ENCODE assay signal across 8 cellular contexts in genomic region chr15:44726136-44726535, GRCh38. TPM values are rescaled to one million over a fixed set of nuclear protein-coding genes. Genes with fewer than 3 reads are reported as not detected.
DNase-seq lines count a peak whose midpoint lies in the region; FAIRE-seq and TF ChIP-seq lines count a peak whose summit lies in the region.

No MANE protein-coding gene starts in this region.

- H3K27ac ChIP-seq in RWPE1 (peak overlapping the region; percentile 76), endothelial cell of umbilical vein (ENCODE audit: insufficient read depth, low read depth, low read length) (peak overlapping the region; percentile 59), prostate gland (peak overlapping the region; percentile 0 to 29)

- peak overlapping the region; percentile 66 for H3K9ac ChIP-seq in endothelial cell of umbilical vein (replicated peaks; ENCODE audit: extremely low read depth, insufficient read depth, low read length)

- no peak for FAIRE-seq in endothelial cell of umbilical vein (lab: Jason Lieb, UNC)

- POLR2A ChIA-PET in RWPE1 (lab: Yijun Ruan, JAX; ENCODE audit: low non-redundant PET) (interaction anchor here (0.7 to 1.6 kb wide), 2 partner anchors 14 to 60 kb away, joined by 3 to 5 read pairs; no protein-coding TSS in a partner anchor), endothelial cell of umbilical vein (lab: Charles Lee) (interaction anchor here (0.7 to 4.3 kb wide), 3 partner anchors 14 to 428 kb away, joined by 3 to 63 read pairs (median 8); partner anchors contain the start of genes B2M, PATL2 and SPG11)

- H3K9me3 ChIP-seq in endothelial cell of umbilical vein (replicated peaks; ENCODE audit: control insufficient read depth, insufficient read depth, low read length) (no peaks in the 10 kb centered on the region), prostate gland (no peaks in the 10 kb centered on the region)

- 77% methylated on average over 7 of the region's 7 CpGs for WGBS in prostate gland

- H3K4me3 ChIP-seq in GM12865 (ENCODE audit: low read depth, low read length) (peak overlapping the region; percentile 60), endothelial cell of umbilical vein (replicated peaks in 1 of 3; ENCODE audit: insufficient read depth in 1 of 3, low read depth in 1 of 3, low read length in 3 of 3) (no peak overlapping the region), prostate gland (no peak overlapping the region), H7 (ENCODE audit: insufficient read depth, low read depth, low read length) (no peak overlapping the region)

- H4K20me1 ChIP-seq in endothelial cell of umbilical vein (replicated peaks; ENCODE audit: control insufficient read depth, extremely low read depth, insufficient read depth, low read length) = no peaks in the 10 kb centered on the region

- H2AFZ ChIP-seq in endothelial cell of umbilical vein (ENCODE audit: low read depth, low read length) = peak overlapping the region; percentile 51

- peaks cover 32% of the 10 kb centered on the region for H3K4me1 ChIP-seq in endothelial cell of umbilical vein (ENCODE audit: control insufficient read depth, extremely low read depth, insufficient read depth, low read length)
- H3K4me1 ChIP-seq in prostate gland (replicated peaks) = no peaks in the 10 kb centered on the region

- no peak for TF ChIP-seq POLR2A in endothelial cell of umbilical vein (IDR thresholded peaks at IDR 0.05; ENCODE audit: low read depth, low read length)
- TF ChIP-seq POLR2A in prostate gland (IDR thresholded peaks at IDR 0.05) = no peak

- no TSS peak for BruUV-seq in endothelial cell of umbilical vein (replicated peaks; lab: Mats Ljungman, UMichigan)

- dilution Hi-C loops in endothelial cell of umbilical vein (cut with MboI; ENCODE audit: extremely low pct_ligation_motif_present, low sequenced_read_pairs) = loop anchor here (25.0 kb wide), 1 partner anchor 139 kb away; no protein-coding TSS in a partner anchor

- H3K9me1 ChIP-seq in endothelial cell of umbilical vein (replicated peaks; ENCODE audit: control insufficient read depth, extremely low read depth, insufficient read depth, low read length) = no peaks in the 10 kb centered on the region

- peak; percentile 84 for DNase-seq in GM12865 (ENCODE audit: low read depth)
- DNase-seq in RWPE1 (ENCODE audit: low spot score) = no peak
- DNase-seq in endothelial cell of umbilical vein (ENCODE audit: low read depth, low spot score) = peak; percentile 31
- DNase-seq in prostate gland (ENCODE audit: low spot score) = no peak
- DNase-seq in C1 segment of cervical spinal cord (lab: John Stamatoyannopoulos, UW) = no peak
- DNase-seq in GM03348 (ENCODE audit: low spot score) = no peak
- DNase-seq in activated gamma-delta T cell (lab: John Stamatoyannopoulos, UW) = no peak
- DNase-seq in H7 = no peak

- no peaks in the 10 kb centered on the region for H3K27me3 ChIP-seq in endothelial cell of umbilical vein (ENCODE audit: control insufficient read depth in 2 of 2, insufficient read depth in 2 of 2, low read length in 2 of 2)
- H3K27me3 ChIP-seq in prostate gland (replicated peaks; ENCODE audit: insufficient read depth) = no peaks in the 10 kb centered on the region
- no peaks in the 10 kb centered on the region for H3K27me3 ChIP-seq in H7 (ENCODE audit: control insufficient read depth, insufficient read depth, low read length)

- no peak for TF ChIP-seq CTCF in GM12865 (IDR thresholded peaks at IDR 0.05; ENCODE audit: insufficient read depth, low read depth, low read length, missing control alignments)
- TF ChIP-seq CTCF in RWPE1 (conservative IDR thresholded peaks at IDR 0.05; ENCODE audit: low read depth) = no peak
- TF ChIP-seq CTCF in endothelial cell of umbilical vein (IDR thresholded peaks at IDR 0.05; ENCODE audit: extremely low read depth in 1 of 2, insufficient read depth in 1 of 2, low read depth in 1 of 2, low read length in 2 of 2) = no peak
- TF ChIP-seq CTCF in prostate gland (IDR thresholded peaks at IDR 0.05) = no peak

- H3K36me3 ChIP-seq in endothelial cell of umbilical vein (ENCODE audit: control insufficient read depth in 2 of 2, extremely low read depth in 1 of 2, insufficient read depth in 2 of 2, low read length in 2 of 2) = no peaks in the 10 kb centered on the region
- no peaks in the 10 kb centered on the region for H3K36me3 ChIP-seq in prostate gland
- H3K36me3 ChIP-seq in H7 (replicated peaks; ENCODE audit: control insufficient read depth, insufficient read depth, low read length) = no peaks in the 10 kb centered on the region

- H3K79me2 ChIP-seq in endothelial cell of umbilical vein (ENCODE audit: control insufficient read depth, insufficient read depth, low read length) = no peaks in the 10 kb centered on the region

- intact Hi-C loops in endothelial cell of umbilical vein (cut with micrococcal nuclease) (loop anchor here (1.0 to 5.0 kb wide), 2 partner anchors 14 to 111 kb away; no protein-coding TSS in a partner anchor), prostate gland (cut with DNase I) (no loop called here)

- CTCF ChIA-PET in RWPE1 (lab: Yijun Ruan, JAX) (no interaction called here), endothelial cell of umbilical vein (lab: Charles Lee) (interaction anchor here (0.5 to 4.3 kb wide), 5 partner anchors 11 to 756 kb away, joined by 3 to 65 read pairs (median 8); partner anchors contain the start of genes B2M, PATL2, SPG11 and TRIM69)

- H3K4me2 ChIP-seq in endothelial cell of umbilical vein (ENCODE audit: insufficient read depth, low read length) = peak overlapping the region; percentile 35

TF ChIP-seq in endothelial cell of umbilical vein, 7 proteins besides CTCF, POLR2A, EP300 and RAD21:
- TF ChIP-seq GATA2 (IDR thresholded peaks at IDR 0.05; ENCODE audit: insufficient read depth, insufficient read length, low read depth, low read length) = no peak
- no peak for TF ChIP-seq POLR2AphosphoS5 (IDR thresholded peaks at IDR 0.05; ENCODE audit: insufficient read depth, low read depth, low read length)
- no peak for TF ChIP-seq MYC (IDR thresholded peaks at IDR 0.05; ENCODE audit: low read depth, low read length)
- TF ChIP-seq, protein P1, sequence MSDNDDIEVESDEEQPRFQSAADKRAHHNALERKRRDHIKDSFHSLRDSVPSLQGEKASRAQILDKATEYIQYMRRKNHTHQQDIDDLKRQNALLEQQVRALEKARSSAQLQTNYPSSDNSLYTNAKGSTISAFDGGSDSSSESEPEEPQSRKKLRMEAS (IDR thresholded peaks at IDR 0.05; ENCODE audit: insufficient read depth, insufficient read length) = no peak
- TF ChIP-seq FOS (IDR thresholded peaks at IDR 0.05; ENCODE audit: borderline replicate concordance, insufficient read depth, low read length) = no peak
- TF ChIP-seq EZH2 (IDR thresholded peaks at IDR 0.05; ENCODE audit: borderline replicate concordance, low read depth, low read length, severe bottlenecking) = no peak
- TF ChIP-seq JUN (IDR thresholded peaks at IDR 0.05; ENCODE audit: borderline replicate concordance, insufficient read depth, insufficient read length, low read depth) = no peak

RNA-seq across cellular contexts. Expression of gene TRIM69, which starts 10.2 kb away (rescaled TPM):
- total RNA-seq in endothelial cell of umbilical vein (10.5 and 13.0 TPM in 2 replicates), prostate gland (10 to 100 TPM in 1 of 2 donors, 1 to 10 TPM in 1; 7.6 to 12.0 TPM)
- 4.3 and 4.8 TPM in 2 replicates for polyA plus RNA-seq in endothelial cell of umbilical vein
- polyA plus RNA-seq in endothelial cell of umbilical vein (2011; cell fraction: cytosol; rRNA removed) = 5.9 and 6.6 TPM in 2 replicates
- polyA plus RNA-seq in endothelial cell of umbilical vein (2011; cell fraction: nucleus; rRNA removed) = 2.7 and 3.7 TPM in 2 replicates
- polyA plus RNA-seq in endothelial cell of umbilical vein (2012) = 7.3 and 8.4 TPM in 2 replicates
- 13.0 and 13.3 TPM in 2 replicates for polyA minus RNA-seq in endothelial cell of umbilical vein
- polyA minus RNA-seq in endothelial cell of umbilical vein (2011; cell fraction: cytosol; rRNA and poly(A)+ RNA removed) = 4.7 TPM
- 3.3 and 4.6 TPM in 2 replicates for polyA minus RNA-seq in endothelial cell of umbilical vein (2011; cell fraction: nucleus; rRNA and poly(A)+ RNA removed)
- total RNA-seq in H7 (2014; rRNA removed; shearing (Covaris generic)) = 5.4 and 6.2 TPM in 2 replicates

RNA-seq across cellular contexts. Expression of gene B2M, which starts 14.8 kb away (rescaled TPM):
- total RNA-seq in endothelial cell of umbilical vein (725 and 985 TPM in 2 replicates), prostate gland (1,000 to 10,000 TPM; 2,014 to 2,775 TPM)
- 5,169 and 5,206 TPM in 2 replicates for polyA plus RNA-seq in endothelial cell of umbilical vein
- 3,465 and 6,175 TPM in 2 replicates for polyA plus RNA-seq in endothelial cell of umbilical vein (2011; cell fraction: cytosol; rRNA removed)
- 752 and 1,571 TPM in 2 replicates for polyA plus RNA-seq in endothelial cell of umbilical vein (2011; cell fraction: nucleus; rRNA removed)
- 2,187 and 2,905 TPM in 2 replicates for polyA plus RNA-seq in endothelial cell of umbilical vein (2012)
- polyA minus RNA-seq in endothelial cell of umbilical vein = 566 and 595 TPM in 2 replicates
- 722 TPM for polyA minus RNA-seq in endothelial cell of umbilical vein (2011; cell fraction: cytosol; rRNA and poly(A)+ RNA removed)
- 140 and 206 TPM in 2 replicates for polyA minus RNA-seq in endothelial cell of umbilical vein (2011; cell fraction: nucleus; rRNA and poly(A)+ RNA removed)
- 194 and 254 TPM in 2 replicates for total RNA-seq in H7 (2014; rRNA removed; shearing (Covaris generic))

RNA-seq across cellular contexts. Expression of gene PATL2, which starts 15.0 kb away (rescaled TPM):
- total RNA-seq in endothelial cell of umbilical vein = 0.42 TPM in 1 of 2 replicates, not detected in the other
- 0.18 and 0.33 TPM in 2 replicates for polyA plus RNA-seq in endothelial cell of umbilical vein
- polyA plus RNA-seq in endothelial cell of umbilical vein (2011; cell fraction: cytosol; rRNA removed) = 0.04 and 0.18 TPM in 2 replicates
- 0.87 and 1.6 TPM in 2 replicates for polyA plus RNA-seq in endothelial cell of umbilical vein (2011; cell fraction: nucleus; rRNA removed)
- polyA plus RNA-seq in endothelial cell of umbilical vein (2012) = 0.40 and 0.48 TPM in 2 replicates
- 0.32 and 0.76 TPM in 2 replicates for polyA minus RNA-seq in endothelial cell of umbilical vein
- not detected for polyA minus RNA-seq in endothelial cell of umbilical vein (2011; cell fraction: cytosol; rRNA and poly(A)+ RNA removed)
- polyA minus RNA-seq in endothelial cell of umbilical vein (2011; cell fraction: nucleus; rRNA and poly(A)+ RNA removed) = 1.3 TPM in 2 replicates
- 1 to 10 TPM in 1 of 2 donors, under 1 TPM in 1; 0.77 to 1.2 TPM for total RNA-seq in prostate gland
- total RNA-seq in H7 (2014; rRNA removed; shearing (Covaris generic)) = 0.24 and 1.5 TPM in 2 replicates

Comparison
In these comparisons a context has a peak if more than half of its experiments do, and no peak if none do; other contexts are left out.
1. DNase-seq: peak in GM12865 (single experiment) and endothelial cell of umbilical vein (single experiment); none in RWPE1 (single experiment), prostate gland (single experiment), C1 segment of cervical spinal cord (0 of 14), GM03348 (single experiment), activated gamma-delta T cell (single experiment) and H7 (single experiment).
2. H3K27ac ChIP-seq: peak in every context shown above with its lines; median percentile 76 in RWPE1; 59 in endothelial cell of umbilical vein; 14 in prostate gland.